21 cellular contexts compared by ENCODE assay signal in genomic region chr2:46170011-46170410, GRCh38.
"Had no signal": no experiment of that assay in that cellular context is flagged by ENCODE, and none has a peak within 500 bp of the region (broad histone marks: within the 10 kb centered on the region; RNA-seq: fewer than 3 reads in every experiment).

No MANE protein-coding gene starts in this region.

- H3K36me3 ChIP-seq: colonic mucosa, gastrocnemius medialis, left ventricle myocardium inferior, neural progenitor cell, ovary, right atrium auricular region, sigmoid colon, stomach had no signal

- H3K9me3 ChIP-seq: colonic mucosa, gastrocnemius medialis, left ventricle myocardium inferior, lower lobe of right lung, ovary, right atrium auricular region, sigmoid colon, stomach had no signal

- H3K27me3 ChIP-seq: colonic mucosa, gastrocnemius medialis, neural progenitor cell, ovary, right atrium auricular region, sigmoid colon, stomach had no signal

- H3K4me1 ChIP-seq: colonic mucosa had no signal

- DNase-seq: colonic mucosa; effector CD8-positive, alpha-beta T cell; gastrocnemius medialis; immature natural killer cell; kidney; left cardiac atrium; left ventricle myocardium inferior; lower lobe of right lung; mesenchymal stem cell; midbrain; nucleus accumbens; ovary; sigmoid colon; stimulated activated CD4-positive, alpha-beta T cell treated with anti-CD3 and anti-CD28 coated beads, Interleukin-12 subunit alpha, Interleukin-12 subunit beta, amount 100 ng/mL, for 4 hours; stimulated activated naive CD4-positive, alpha-beta T cell; stomach; substantia nigra had no signal

- H3K27ac ChIP-seq: colonic mucosa, gastrocnemius medialis, lower lobe of right lung, neural progenitor cell, ovary, right atrium auricular region, stomach had no signal

- H3K4me3 ChIP-seq: colonic mucosa, gastrocnemius medialis, left ventricle myocardium inferior, lower lobe of right lung, neural progenitor cell, ovary, right atrium auricular region, sigmoid colon, skin epidermis, stomach had no signal

- H3K9ac ChIP-seq: neural progenitor cell had no signal

- H3K4me2 ChIP-seq: neural progenitor cell had no signal

- ATAC-seq: gastrocnemius medialis; left cardiac atrium; lower lobe of right lung; natural killer cell treated with Interleukin-12 subunit alpha and Interleukin-12 subunit beta and Interleukin-15 and Interleukin-18, amount 100 ng/mL, for 72 hours had no signal

- H2AFZ ChIP-seq: neural progenitor cell had no signal
